8 cellular contexts compared by ENCODE assay signal in genomic region chr13:33441015-33441414, GRCh38.
DNase-seq lines count a peak whose midpoint lies in the region; ATAC-seq and TF ChIP-seq lines count a peak whose summit lies in the region.

No MANE protein-coding gene starts in this region.

- H3K27ac ChIP-seq in ovary (no peak overlapping the region), sigmoid colon (no peak overlapping the region)

- H3K27ac Mint-ChIP-seq in WTC11, result no peak overlapping the region

- no peaks in the 10 kb centered on the region for H3K36me3 Mint-ChIP-seq in WTC11

- WGBS in ovary, 3 donors, result 89 to 98% (median 96%) methylated on average over 1 of the region's 1 CpG
- 35 to 71% methylated on average over 1 of the region's 1 CpG for WGBS in sigmoid colon, 2 donors

- peaks cover 34% of the 10 kb centered on the region for H3K4me1 Mint-ChIP-seq in WTC11

- H3K4me1 ChIP-seq in ovary (ENCODE audit: insufficient read depth) (no peaks in the 10 kb centered on the region), sigmoid colon (peaks cover 0 to 33% (median 21%) of the 10 kb centered on the region in 4 donors)

- H3K27me3 ChIP-seq in kidney epithelial cell (ENCODE audit: control insufficient read depth, insufficient read depth, low read length), result no peaks in the 10 kb centered on the region
- no peaks in the 10 kb centered on the region for H3K27me3 ChIP-seq in ovary
- no peaks in the 10 kb centered on the region for H3K27me3 ChIP-seq in sigmoid colon

- H3K9me3 ChIP-seq in ovary (no peaks in the 10 kb centered on the region), sigmoid colon (no peaks in the 10 kb centered on the region)

- H3K4me3 Mint-ChIP-seq in WTC11, result no peak overlapping the region

- no peak for TF ChIP-seq POLR2A in ovary (IDR thresholded peaks at IDR 0.05)
- no peak for TF ChIP-seq POLR2A in sigmoid colon (IDR thresholded peaks at IDR 0.05)

- no peak overlapping the region for H3K4me3 ChIP-seq in kidney epithelial cell (ENCODE audit: low read depth, low read length)
- no peak overlapping the region for H3K4me3 ChIP-seq in ovary
- H3K4me3 ChIP-seq in sigmoid colon, result no peak overlapping the region

- DNase-seq in AG20443 (ENCODE audit: low spot score), result peak; percentile 11
- peak; percentile 61 for DNase-seq in HT-29 (ENCODE audit: low spot score)
- DNase-seq in WTC11 (ENCODE audit: low spot score), result peak; percentile 30
- DNase-seq in kidney epithelial cell (ENCODE audit: low read depth), result no peak
- DNase-seq in ovary, result no peak
- no peak for DNase-seq in NK-92 (lab: John Stamatoyannopoulos, UW; ENCODE audit: unreplicated experiment)
- no peak for DNase-seq in sigmoid colon

- POLR2A ChIA-PET in WTC11 (lab: Charles Lee), result no interaction called here

- no peaks in the 10 kb centered on the region for H3K27me3 Mint-ChIP-seq in WTC11 (ENCODE audit: low read depth)

- CTCF ChIA-PET in WTC11 (lab: Charles Lee), result no interaction called here

- H3K9me3 Mint-ChIP-seq in WTC11, result 0 out of 2 replicates have a peak, but pooled peaks cover 4% of the 10 kb centered on the region

- TF ChIP-seq EP300 in ovary (IDR thresholded peaks at IDR 0.05) (no peak), sigmoid colon (IDR thresholded peaks at IDR 0.05) (no peak)

- TF ChIP-seq CTCF in WTC11 (IDR thresholded peaks at IDR 0.05) (no peak), kidney epithelial cell (IDR thresholded peaks at IDR 0.05; ENCODE audit: insufficient read depth, low read length, poor library complexity, severe bottlenecking) (peak; percentile 42), ovary (IDR thresholded peaks at IDR 0.05) (no peak), sigmoid colon (IDR thresholded peaks at IDR 0.05) (no peak)

- intact Hi-C loops in ovary (cut with DNase I) (no loop called here), sigmoid colon (cut with DNase I) (loop anchor here (10.0 kb wide), 1 partner anchor 216 kb away; no protein-coding TSS in a partner anchor)

- ATAC-seq in WTC11 (peak; percentile 79), HG03520 (IDR thresholded peaks at IDR 0.05; ENCODE audit: unreplicated experiment) (no peak)

- no peaks in the 10 kb centered on the region for H3K36me3 ChIP-seq in kidney epithelial cell (ENCODE audit: control insufficient read depth, insufficient read depth, low read length)
- H3K36me3 ChIP-seq in ovary, result no peaks in the 10 kb centered on the region
- H3K36me3 ChIP-seq in sigmoid colon, result no peaks in the 10 kb centered on the region

TF ChIP-seq in WTC11, 78 proteins besides CTCF, POLR2A, EP300 and RAD21:
- no peak for TF ChIP-seq OVOL2 (CRISPR knock-in tag; IDR thresholded peaks at IDR 0.05; ENCODE audit: borderline replicate concordance)
- TF ChIP-seq ELF4 (CRISPR knock-in tag; IDR thresholded peaks at IDR 0.05; ENCODE audit: low read depth), result no peak
- TF ChIP-seq MXD4 (CRISPR knock-in tag; IDR thresholded peaks at IDR 0.05; ENCODE audit: borderline replicate concordance), result no peak
TF ChIP-seq in WTC11: peak in this region for 0.

Comparison
In these comparisons a context has a peak if more than half of its experiments do, and no peak if none do; other contexts are left out.
1. DNase-seq: peak in AG20443 (single experiment), HT-29 (single experiment) and WTC11 (single experiment); none in kidney epithelial cell (single experiment), ovary (0 of 5), NK-92 (single experiment) and sigmoid colon (single experiment).